Comparison of ENCODE assay signal across 32 cellular contexts in the genomic region with DNA sequence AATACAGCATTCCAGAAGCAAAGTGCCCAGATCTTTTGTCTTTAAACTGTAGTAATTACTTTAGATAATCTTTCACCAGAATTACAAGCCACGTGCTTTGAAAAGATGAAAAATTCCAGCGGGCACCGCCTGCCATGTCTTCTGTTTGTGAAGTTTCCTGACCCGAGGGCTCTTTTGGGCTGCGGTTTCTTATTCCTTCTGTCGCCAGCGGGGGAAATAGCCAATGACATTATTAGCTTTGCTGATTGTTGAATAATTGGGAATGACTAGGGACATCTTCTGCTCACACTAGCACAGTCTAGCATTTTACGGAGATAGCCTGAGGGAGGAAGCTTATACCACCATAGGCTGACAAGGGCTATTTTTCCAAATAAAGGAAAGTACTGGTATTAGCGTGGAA.
"Had no signal": no experiment of that assay in that cellular context is flagged by ENCODE, and none has a peak within 500 bp of the region (broad histone marks: within the 10 kb centered on the region; RNA-seq: fewer than 3 reads in every experiment).

No MANE protein-coding gene starts in this region.

- H3K27ac ChIP-seq: adrenal gland, body of pancreas, Peyer's patch, RWPE1 had no signal

- H3K27ac Mint-ChIP-seq: activated CD4-positive, alpha-beta T cell treated with anti-CD3 and anti-CD28 coated beads, Interleukin-2, amount 10 ng/mL, durations not matched to agents 7 days and 5 days; activated CD8-positive, alpha-beta T cell treated with anti-CD3 and anti-CD28 coated beads, Interleukin-2, amount 10 ng/mL, durations not matched to agents 7 days and 5 days; activated naive CD4-positive, alpha-beta T cell treated with anti-CD3 and anti-CD28 coated beads, Interleukin-2, amount 50 U/mL, for 24 hours; activated naive CD8-positive, alpha-beta T cell treated with anti-CD3 and anti-CD28 coated beads, Interleukin-2, amount 10 ng/mL, durations not matched to agents 7 days and 5 days; activated T-cell treated with anti-CD3 and anti-CD28 coated beads, Interleukin-2, amount 50 U/mL, for 24 hours; activated T-helper 2 cell treated with anti-CD3 and anti-CD28 coated beads, Interferon-gamma antibody, Interleukin-2, Interleukin-4, amounts not matched to agents 10 μg/mL and 5 μg/mL and 100 μg/mL, durations not matched to agents 14 hours and 24 hours and 36 hours had no signal

- H3K27me3 ChIP-seq: adrenal gland, body of pancreas, breast epithelium, MG63, Peyer's patch had no signal

- H3K4me3 Mint-ChIP-seq: activated CD4-positive, alpha-beta T cell treated with anti-CD3 and anti-CD28 coated beads, Interleukin-2, amount 10 ng/mL, durations not matched to agents 7 days and 5 days; activated CD8-positive, alpha-beta T cell treated with anti-CD3 and anti-CD28 coated beads, Interleukin-2, amount 10 ng/mL, durations not matched to agents 7 days and 5 days; activated naive CD4-positive, alpha-beta T cell treated with anti-CD3 and anti-CD28 coated beads, Interleukin-2, amount 50 U/mL, for 24 hours; activated naive CD8-positive, alpha-beta T cell treated with anti-CD3 and anti-CD28 coated beads, Interleukin-2, amount 10 ng/mL, durations not matched to agents 7 days and 5 days; activated T-cell treated with anti-CD3 and anti-CD28 coated beads, Interleukin-2, amount 50 U/mL, for 24 hours had no signal

- H3K4me1 Mint-ChIP-seq: activated CD4-positive, alpha-beta T cell treated with anti-CD3 and anti-CD28 coated beads, Interleukin-2, amount 10 ng/mL, durations not matched to agents 7 days and 5 days; activated naive CD4-positive, alpha-beta T cell treated with anti-CD3 and anti-CD28 coated beads, Interleukin-2, amount 50 U/mL, for 24 hours; activated naive CD8-positive, alpha-beta T cell treated with anti-CD3 and anti-CD28 coated beads, Interleukin-2, amount 10 ng/mL, durations not matched to agents 7 days and 5 days had no signal

- DNase-seq: activated CD4-positive, alpha-beta T cell treated with anti-CD3 and anti-CD28 coated beads, Interleukin-2, amount 10 ng/mL, durations not matched to agents 7 days and 5 days; activated CD4-positive, alpha-beta T cell treated with anti-CD3 and anti-CD28 coated beads, Interleukin-2, amount 50 U/mL, for 48 hours; activated CD8-positive, alpha-beta T cell treated with anti-CD3 and anti-CD28 coated beads, Interleukin-2, amount 10 ng/mL, durations not matched to agents 7 days and 5 days; activated gamma-delta T cell; activated naive CD4-positive, alpha-beta T cell treated with Interleukin-2 at 50 U/mL for 16 hours; activated naive CD8-positive, alpha-beta T cell treated with anti-CD3 and anti-CD28 coated beads, Interleukin-2, amount 10 ng/mL, durations not matched to agents 7 days and 5 days; activated T-cell treated with anti-CD3 and anti-CD28 coated beads, Interleukin-2, amount 50 U/mL, for 24 hours; adrenal gland; body of pancreas; Karpas-422; KBM-7; MG63; NCI-H1092; NCI-H1436 treated with DMSO at 0.1 percent for 48 hours; NCI-H1694 treated with DMSO at 0.1 percent for 48 hours; NCI-H2029 treated with DMSO at 0.1 percent for 48 hours; NCI-H2107; NCI-H2171; NCI-H510A; NCI-H526; NCI-H748 treated with DMSO at 0.1 percent for 48 hours; NK-92 treated with Interleukin-12 subunit alpha and Interleukin-12 subunit beta, amount 100 ng/mL, for 24 hours; PC-3; Peyer's patch; SIG-M5; SW 1271; T-helper 1 cell had no signal

- H3K36me3 Mint-ChIP-seq: activated naive CD8-positive, alpha-beta T cell treated with anti-CD3 and anti-CD28 coated beads, Interleukin-2, amount 10 ng/mL, durations not matched to agents 7 days and 5 days had no signal

- H3K9me3 ChIP-seq: adrenal gland, body of pancreas, breast epithelium, Peyer's patch had no signal

- ATAC-seq: activated CD8-positive, alpha-beta T cell treated with anti-CD3 and anti-CD28 coated beads, Interleukin-2, amount 10 ng/mL, durations not matched to agents 7 days and 5 days; body of pancreas; PC-3; Right ventricle myocardium inferior had no signal

- H3K9me3 Mint-ChIP-seq: activated T-helper 2 cell treated with anti-CD3 and anti-CD28 coated beads, Interferon-gamma antibody, Interleukin-2, Interleukin-4, amounts not matched to agents 10 μg/mL and 5 μg/mL and 100 μg/mL, durations not matched to agents 14 hours and 24 hours and 36 hours had no signal

- H3K4me3 ChIP-seq: adrenal gland, body of pancreas, MG63, Peyer's patch had no signal

- H3K27me3 Mint-ChIP-seq: activated CD4-positive, alpha-beta T cell treated with anti-CD3 and anti-CD28 coated beads, Interleukin-2, amount 10 ng/mL, durations not matched to agents 7 days and 5 days; activated naive CD4-positive, alpha-beta T cell treated with anti-CD3 and anti-CD28 coated beads, Interleukin-2, amount 50 U/mL, for 24 hours; activated T-cell treated with anti-CD3 and anti-CD28 coated beads, Interleukin-2, amount 50 U/mL, for 24 hours had no signal

- H3K36me3 ChIP-seq: adrenal gland, breast epithelium, MG63, Peyer's patch had no signal
